In genomic region chr1:183633676-183634343, GRCh38 we compare ENCODE assay signal across 8 cellular contexts. TPM values are rescaled to one million over a fixed set of nuclear protein-coding genes. Genes with fewer than 3 reads are reported as not detected.
DNase-seq lines count a peak whose midpoint lies in the region; ATAC-seq and TF ChIP-seq lines count a peak whose summit lies in the region.

No MANE protein-coding gene starts in this region.

- H3K27ac ChIP-seq in tibial artery = peak overlapping the region; percentile 91 to 99

- H3K4me1 ChIP-seq in tibial artery = peaks cover 0 to 43% (median 27%) of the 10 kb centered on the region in 4 donors

- peak; percentile 28 for ATAC-seq in activated CD4-positive, alpha-beta T cell treated with anti-CD3 and anti-CD28 coated beads for 36 hours
- ATAC-seq in GM19467 (IDR thresholded peaks at IDR 0.05; ENCODE audit: unreplicated experiment) = peak; percentile 38

- no peaks in the 10 kb centered on the region for H3K27me3 Mint-ChIP-seq in activated CD4-positive, alpha-beta T cell treated with anti-CD3 and anti-CD28 coated beads for 36 hours

- H3K27me3 ChIP-seq in tibial artery = no peaks in the 10 kb centered on the region

- H3K36me3 ChIP-seq in tibial artery = peaks cover 12 to 25% (median 17%) of the 10 kb centered on the region in 3 donors

- H3K27ac Mint-ChIP-seq in activated CD4-positive, alpha-beta T cell treated with anti-CD3 and anti-CD28 coated beads for 36 hours = peak overlapping the region; percentile 95

- intact Hi-C loops in activated CD4-positive, alpha-beta T cell treated with anti-CD3 and anti-CD28 coated beads for 36 hours (cut with DNase I, micrococcal nuclease) = loop anchor here (2.0 to 10.0 kb wide), 8 partner anchors 42 to 1681 kb away; partner anchors contain the start of genes C1orf21 (in 1 of the 2), EDEM3 (in 1 of the 2), IVNS1ABP (in 1 of the 2) and LAMC1 (in 1 of the 2)
- intact Hi-C loops in tibial artery (cut with DNase I; ENCODE audit: low total_unique reads) = loop anchor here (10.0 kb wide), 1 partner anchor 1019 kb away; no protein-coding TSS in a partner anchor

- peaks cover 50% of the 10 kb centered on the region for H3K4me1 Mint-ChIP-seq in activated CD4-positive, alpha-beta T cell treated with anti-CD3 and anti-CD28 coated beads for 36 hours

- H3K36me3 Mint-ChIP-seq in activated CD4-positive, alpha-beta T cell treated with anti-CD3 and anti-CD28 coated beads for 36 hours (ENCODE audit: low read depth) = peaks cover 30% of the 10 kb centered on the region

- peak overlapping the region; percentile 83 to 98 for H3K4me3 ChIP-seq in tibial artery

- H3K9me3 ChIP-seq in tibial artery = no peaks in the 10 kb centered on the region

- DNase-seq in activated CD4-positive, alpha-beta T cell treated with anti-CD3 and anti-CD28 coated beads for 36 hours = peak; percentile 27
- DNase-seq in activated CD4-positive, alpha-beta T cell treated with anti-CD3 and anti-CD28 coated beads for 1 hour = no peak
- DNase-seq in HS-5 (ENCODE audit: low read depth) = peak; percentile 76
- peak; percentile 92 for DNase-seq in RKO (ENCODE audit: low spot score)
- DNase-seq in cerebellar cortex (ENCODE audit: low spot score) = peak; percentile 74
- peak; percentile 85 to 86 for DNase-seq in lung microvascular endothelial cell (ENCODE audit: low read depth in 2 of 2)
- no peak for DNase-seq in tibial artery

- CTCF ChIA-PET in activated CD4-positive, alpha-beta T cell treated with anti-CD3 and anti-CD28 coated beads for 36 hours (lab: Charles Lee) = interaction anchor here (0.7 to 4.1 kb wide), 16 partner anchors 13 to 435 kb away, joined by 3 to 42 read pairs (median 4); partner anchors contain the start of genes APOBEC4 and SMG7

- peaks cover under 1% of the 10 kb centered on the region for H3K9me3 Mint-ChIP-seq in activated CD4-positive, alpha-beta T cell treated with anti-CD3 and anti-CD28 coated beads for 36 hours (ENCODE audit: low read depth)

- POLR2A ChIA-PET in activated CD4-positive, alpha-beta T cell treated with anti-CD3 and anti-CD28 coated beads for 36 hours (lab: Charles Lee) = interaction anchor here (0.5 to 0.7 kb wide), 3 partner anchors 25 to 409 kb away, joined by 3 to 4 read pairs (median 4); no protein-coding TSS in a partner anchor

- H3K4me3 Mint-ChIP-seq in activated CD4-positive, alpha-beta T cell treated with anti-CD3 and anti-CD28 coated beads for 36 hours = peak overlapping the region; percentile 97

- peak; percentile 55 to 60 for TF ChIP-seq CTCF in tibial artery (IDR thresholded peaks at IDR 0.05)

RNA-seq across cellular contexts. Expression of gene ARPC5, which starts 1.8 kb away (rescaled TPM):
- total RNA-seq in activated CD4-positive, alpha-beta T cell treated with anti-CD3 and anti-CD28 coated beads for 36 hours = 100 to 1,000 TPM; 115 to 165 TPM
- total RNA-seq in lung microvascular endothelial cell = 85.6 and 144 TPM in 2 replicates

RNA-seq across cellular contexts. Expression of gene APOBEC4, which starts 19.3 kb away (rescaled TPM):
- total RNA-seq in activated CD4-positive, alpha-beta T cell treated with anti-CD3 and anti-CD28 coated beads for 36 hours = not detected
- total RNA-seq in lung microvascular endothelial cell = not detected in 2 replicates

RNA-seq across cellular contexts. Expression of gene NCF2, which starts 43.6 kb away (rescaled TPM):
- 1 to 10 TPM; 8.7 to 9.0 TPM for total RNA-seq in activated CD4-positive, alpha-beta T cell treated with anti-CD3 and anti-CD28 coated beads for 36 hours
- total RNA-seq in lung microvascular endothelial cell = under 0.01 TPM in 1 of 2 replicates, not detected in the other

Comparison
In these comparisons a context has a peak if more than half of its experiments do, and no peak if none do; other contexts are left out.
1. DNase-seq: peak in activated CD4-positive, alpha-beta T cell treated with anti-CD3 and anti-CD28 coated beads for 36 hours (single experiment), HS-5 (single experiment), RKO (single experiment), cerebellar cortex (single experiment) and lung microvascular endothelial cell (2 of 2); none in activated CD4-positive, alpha-beta T cell treated with anti-CD3 and anti-CD28 coated beads for 1 hour (single experiment) and tibial artery (0 of 2).